In the genomic region with DNA sequence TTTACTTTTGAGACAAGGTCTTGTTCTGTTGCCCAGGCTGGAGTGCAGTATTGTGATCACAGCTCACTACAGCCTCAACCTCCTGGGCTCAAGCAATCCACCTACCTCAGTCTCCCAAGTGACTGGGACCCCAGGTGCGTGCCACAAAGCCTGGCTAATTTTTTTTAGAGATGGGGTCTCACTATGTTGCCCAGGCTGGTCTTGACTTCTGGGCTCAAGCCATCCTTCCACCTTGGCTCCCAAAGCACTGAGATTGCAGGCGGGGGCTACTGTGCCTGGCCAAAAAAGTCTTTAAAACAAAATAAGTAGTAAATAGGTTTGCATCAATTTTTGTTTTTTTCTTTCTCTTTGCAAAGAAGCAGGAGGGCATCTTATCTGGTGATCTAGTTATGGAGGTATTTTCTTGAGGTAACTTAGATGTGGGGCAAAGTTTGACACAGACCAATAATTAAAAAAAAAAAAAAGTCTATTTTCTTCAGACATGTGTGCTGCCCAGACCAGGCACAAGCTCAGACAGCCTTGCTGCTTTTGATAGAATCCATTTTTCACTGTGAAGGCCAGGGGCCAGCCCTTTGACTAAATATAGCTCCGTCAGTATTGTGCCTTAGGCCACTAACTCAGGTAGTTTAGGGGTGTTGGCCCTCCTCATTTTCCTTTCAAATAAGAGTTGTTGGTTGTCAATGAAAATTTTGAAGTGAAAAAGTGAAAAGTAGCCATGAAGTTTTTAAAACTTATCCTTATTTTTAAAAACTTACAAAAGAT, we compare ENCODE assay signal across 1 cellular context.
TF ChIP-seq lines count a peak whose summit lies in the region.

No MANE protein-coding gene starts in this region.

TF ChIP-seq in endothelial cell of umbilical vein, 7 proteins besides CTCF, POLR2A, EP300 and RAD21:
- TF ChIP-seq EZH2 (IDR thresholded peaks at IDR 0.05; ENCODE audit: borderline replicate concordance, low read depth, low read length, severe bottlenecking) (no peak), MYC (IDR thresholded peaks at IDR 0.05; ENCODE audit: low read depth, low read length) (no peak), FOS (IDR thresholded peaks at IDR 0.05; ENCODE audit: borderline replicate concordance, insufficient read depth, low read length) (no peak), JUN (IDR thresholded peaks at IDR 0.05; ENCODE audit: borderline replicate concordance, insufficient read depth, insufficient read length, low read depth) (no peak), POLR2AphosphoS5 (IDR thresholded peaks at IDR 0.05; ENCODE audit: insufficient read depth, low read depth, low read length) (no peak), GATA2 (IDR thresholded peaks at IDR 0.05; ENCODE audit: insufficient read depth, insufficient read length, low read depth, low read length) (no peak)
- TF ChIP-seq, protein P1, sequence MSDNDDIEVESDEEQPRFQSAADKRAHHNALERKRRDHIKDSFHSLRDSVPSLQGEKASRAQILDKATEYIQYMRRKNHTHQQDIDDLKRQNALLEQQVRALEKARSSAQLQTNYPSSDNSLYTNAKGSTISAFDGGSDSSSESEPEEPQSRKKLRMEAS (IDR thresholded peaks at IDR 0.05; ENCODE audit: insufficient read depth, insufficient read length), result no peak
TF ChIP-seq in endothelial cell of umbilical vein: peak in this region for 0.
